In genomic region chr11:45266693-45267451, GRCh38 we compare ENCODE assay signal across 1 cellular context.
A peak's percentile ranks its signal among the peaks of the same experiment; 100 is the strongest.
TF ChIP-seq lines count a peak whose summit lies in the region.

No MANE protein-coding gene starts in this region.

TF ChIP-seq in HCT116, 20 proteins besides CTCF, POLR2A, EP300 and RAD21:
- no peak for TF ChIP-seq EGR1 (IDR thresholded peaks at IDR 0.05; ENCODE audit: low read depth)
- no peak for TF ChIP-seq CEBPB (IDR thresholded peaks at IDR 0.05; ENCODE audit: low read depth)
- TF ChIP-seq ATF3 (IDR thresholded peaks at IDR 0.05): no peak
- peak; percentile 25; the same call in 1 of the 2 replicates for TF ChIP-seq MAX (IDR thresholded peaks at IDR 0.05)
- no peak for TF ChIP-seq YY1 (IDR thresholded peaks at IDR 0.05; ENCODE audit: extremely low read depth, insufficient replicate concordance, low read depth, low read length)
- TF ChIP-seq ZNF274 (IDR thresholded peaks at IDR 0.05; ENCODE audit: low read depth, low read length): no peak
- TF ChIP-seq CBX3 (IDR thresholded peaks at IDR 0.05; ENCODE audit: low read depth): 0 out of 2 replicates have a peak, but pooled peaks have one; percentile 23
- no peak for TF ChIP-seq ELF1 (IDR thresholded peaks at IDR 0.05; ENCODE audit: borderline replicate concordance, low read depth)
